8 cellular contexts compared by ENCODE assay signal in the genomic region with DNA sequence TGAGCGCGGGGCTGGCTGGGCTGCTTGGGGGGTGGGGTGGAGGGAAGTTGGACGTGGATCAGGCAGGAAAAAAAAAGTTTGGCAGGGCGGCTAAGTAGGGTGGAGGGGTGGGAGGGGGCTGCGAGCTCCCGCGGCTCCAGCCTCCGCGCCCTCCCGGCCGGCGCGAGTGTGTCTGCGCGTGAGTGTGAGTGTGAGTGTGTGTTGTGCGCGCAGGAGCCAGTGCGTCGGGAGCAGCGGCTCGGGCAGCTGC. TPM values are rescaled to one million over a fixed set of nuclear protein-coding genes. Genes with fewer than 3 reads are reported as not detected.
DNase-seq lines count a peak whose midpoint lies in the region; ATAC-seq and TF ChIP-seq lines count a peak whose summit lies in the region.

No MANE protein-coding gene starts in this region.

- WGBS in hepatocyte (ENCODE audit: low lambda C conversion rate, missing lambda C conversion rate), result 0% methylated on average over 1 of the region's 21 CpGs

- H4K20me1 ChIP-seq in hepatocyte (ENCODE audit: insufficient read depth, poor library complexity, severe bottlenecking), result peaks cover 7% of the 10 kb centered on the region

- no peaks in the 10 kb centered on the region for H3K27me3 ChIP-seq in hepatocyte

- intact Hi-C loops in activated T-helper 2 cell treated with anti-CD3 and anti-CD28 coated beads, Interferon-gamma antibody, Interleukin-2, Interleukin-4, amounts not matched to agents 10 μg/mL and 5 μg/mL and 100 μg/mL, durations not matched to agents 14 hours and 24 hours and 36 hours (cut with micrococcal nuclease), result loop anchor here (5.0 kb wide), 3 partner anchors 140 to 1740 kb away; a partner anchor contains a TSS

- H3K36me3 ChIP-seq in hepatocyte (replicated peaks; ENCODE audit: insufficient read depth, low read depth), result no peaks in the 10 kb centered on the region

- H3K9me3 Mint-ChIP-seq in activated T-helper 2 cell treated with anti-CD3 and anti-CD28 coated beads, Interferon-gamma antibody, Interleukin-2, Interleukin-4, amounts not matched to agents 10 μg/mL and 5 μg/mL and 100 μg/mL, durations not matched to agents 14 hours and 24 hours and 36 hours, result no peaks in the 10 kb centered on the region
- H3K9me3 Mint-ChIP-seq in stimulated activated effector memory CD8-positive, alpha-beta T cell treated with anti-CD3 and anti-CD28 coated beads, Interleukin-12 subunit alpha, Interleukin-12 subunit beta, amount 100 ng/mL, for 72 hours, result no peaks in the 10 kb centered on the region

- peaks cover 40% of the 10 kb centered on the region for H3K79me2 ChIP-seq in hepatocyte

- no peaks in the 10 kb centered on the region for H3K9me2 ChIP-seq in hepatocyte (replicated peaks; ENCODE audit: insufficient read depth)

- peaks cover 7% of the 10 kb centered on the region for H3K36me3 Mint-ChIP-seq in activated T-helper 2 cell treated with anti-CD3 and anti-CD28 coated beads, Interferon-gamma antibody, Interleukin-2, Interleukin-4, amounts not matched to agents 10 μg/mL and 5 μg/mL and 100 μg/mL, durations not matched to agents 14 hours and 24 hours and 36 hours (ENCODE audit: low read depth)
- peaks cover 52% of the 10 kb centered on the region for H3K36me3 Mint-ChIP-seq in stimulated activated effector memory CD8-positive, alpha-beta T cell treated with anti-CD3 and anti-CD28 coated beads, Interleukin-12 subunit alpha, Interleukin-12 subunit beta, amount 100 ng/mL, for 72 hours

- peaks cover 22% of the 10 kb centered on the region for H3K4me1 ChIP-seq in hepatocyte (ENCODE audit: insufficient read depth)

- no peak for DNase-seq in HFF-Myc (ENCODE audit: extremely low read depth, low read depth)
- DNase-seq in activated T-helper 2 cell treated with anti-CD3 and anti-CD28 coated beads, Interferon-gamma antibody, Interleukin-2, Interleukin-4, amounts not matched to agents 10 μg/mL and 5 μg/mL and 100 μg/mL, durations not matched to agents 14 hours and 24 hours and 36 hours (ENCODE audit: low spot score), result no peak
- no peak for DNase-seq in hepatocyte (ENCODE audit: low spot score)
- no peak for DNase-seq in stimulated activated effector memory CD8-positive, alpha-beta T cell treated with anti-CD3 and anti-CD28 coated beads, Interleukin-12 subunit alpha, Interleukin-12 subunit beta, amount 100 ng/mL, for 72 hours (ENCODE audit: low spot score in 2 of 2)
- no peak for DNase-seq in SIG-M5 treated with dmso at 0.1 percent for 504 hours (lab: John Stamatoyannopoulos, UW; ENCODE audit: unreplicated experiment)
- no peak for DNase-seq in midbrain (lab: John Stamatoyannopoulos, UW)
- no peak for DNase-seq in effector CD4-positive, alpha-beta T cell
- no peak for DNase-seq in NCI-H1092 treated with DMSO at 0.1 percent for 48 hours (lab: John Stamatoyannopoulos, UW)

- TF ChIP-seq CTCF in HFF-Myc (IDR thresholded peaks at IDR 0.05; ENCODE audit: low read depth, low read length, missing control alignments), result no peak
- TF ChIP-seq CTCF in hepatocyte (IDR thresholded peaks at IDR 0.05; ENCODE audit: poor library complexity), result no peak

- H3K4me2 ChIP-seq in hepatocyte, result peak overlapping the region; percentile 95

- H3K27me3 Mint-ChIP-seq in activated T-helper 2 cell treated with anti-CD3 and anti-CD28 coated beads, Interferon-gamma antibody, Interleukin-2, Interleukin-4, amounts not matched to agents 10 μg/mL and 5 μg/mL and 100 μg/mL, durations not matched to agents 14 hours and 24 hours and 36 hours (ENCODE audit: low read depth), result no peaks in the 10 kb centered on the region

- H3K4me3 ChIP-seq in HFF-Myc (replicated peaks; ENCODE audit: low read depth, low read length) (peak overlapping the region; percentile 86), hepatocyte (peak overlapping the region; percentile 89)

- H3K9me3 ChIP-seq in hepatocyte (ENCODE audit: low read depth), result no peaks in the 10 kb centered on the region

- peaks cover 54% of the 10 kb centered on the region for H3K4me1 Mint-ChIP-seq in activated T-helper 2 cell treated with anti-CD3 and anti-CD28 coated beads, Interferon-gamma antibody, Interleukin-2, Interleukin-4, amounts not matched to agents 10 μg/mL and 5 μg/mL and 100 μg/mL, durations not matched to agents 14 hours and 24 hours and 36 hours (ENCODE audit: low read depth)
- peaks cover 43% of the 10 kb centered on the region for H3K4me1 Mint-ChIP-seq in stimulated activated effector memory CD8-positive, alpha-beta T cell treated with anti-CD3 and anti-CD28 coated beads, Interleukin-12 subunit alpha, Interleukin-12 subunit beta, amount 100 ng/mL, for 72 hours

- no peak for ATAC-seq in stimulated activated effector memory CD8-positive, alpha-beta T cell treated with anti-CD3 and anti-CD28 coated beads, Interleukin-12 subunit alpha, Interleukin-12 subunit beta, amount 100 ng/mL, for 72 hours

- H3K4me3 Mint-ChIP-seq in activated T-helper 2 cell treated with anti-CD3 and anti-CD28 coated beads, Interferon-gamma antibody, Interleukin-2, Interleukin-4, amounts not matched to agents 10 μg/mL and 5 μg/mL and 100 μg/mL, durations not matched to agents 14 hours and 24 hours and 36 hours (ENCODE audit: low read depth), result peak overlapping the region; percentile 87
- peak overlapping the region; percentile 99 for H3K4me3 Mint-ChIP-seq in stimulated activated effector memory CD8-positive, alpha-beta T cell treated with anti-CD3 and anti-CD28 coated beads, Interleukin-12 subunit alpha, Interleukin-12 subunit beta, amount 100 ng/mL, for 72 hours

- H2AFZ ChIP-seq in hepatocyte, result peak overlapping the region; percentile 70

- H3K27ac Mint-ChIP-seq in activated T-helper 2 cell treated with anti-CD3 and anti-CD28 coated beads, Interferon-gamma antibody, Interleukin-2, Interleukin-4, amounts not matched to agents 10 μg/mL and 5 μg/mL and 100 μg/mL, durations not matched to agents 14 hours and 24 hours and 36 hours, result peak overlapping the region; percentile 94
- peak overlapping the region; percentile 97 for H3K27ac Mint-ChIP-seq in stimulated activated effector memory CD8-positive, alpha-beta T cell treated with anti-CD3 and anti-CD28 coated beads, Interleukin-12 subunit alpha, Interleukin-12 subunit beta, amount 100 ng/mL, for 72 hours

- H3K27ac ChIP-seq in hepatocyte, result peak overlapping the region; percentile 88

RNA-seq across cellular contexts. Expression of a gene that starts 2.0 kb away (rescaled TPM):
- total RNA-seq in activated T-helper 2 cell treated with anti-CD3 and anti-CD28 coated beads, Interferon-gamma antibody, Interleukin-2, Interleukin-4, amounts not matched to agents 10 μg/mL and 5 μg/mL and 100 μg/mL, durations not matched to agents 14 hours and 24 hours and 36 hours, result 84.5 and 90.4 TPM in 2 replicates
- 65.3 and 95.1 TPM in 2 replicates for total RNA-seq in hepatocyte
- polyA plus RNA-seq in hepatocyte, result 30.1 and 39.9 TPM in 2 replicates
